ENCODE assay signal across 11 cellular contexts in the genomic region with DNA sequence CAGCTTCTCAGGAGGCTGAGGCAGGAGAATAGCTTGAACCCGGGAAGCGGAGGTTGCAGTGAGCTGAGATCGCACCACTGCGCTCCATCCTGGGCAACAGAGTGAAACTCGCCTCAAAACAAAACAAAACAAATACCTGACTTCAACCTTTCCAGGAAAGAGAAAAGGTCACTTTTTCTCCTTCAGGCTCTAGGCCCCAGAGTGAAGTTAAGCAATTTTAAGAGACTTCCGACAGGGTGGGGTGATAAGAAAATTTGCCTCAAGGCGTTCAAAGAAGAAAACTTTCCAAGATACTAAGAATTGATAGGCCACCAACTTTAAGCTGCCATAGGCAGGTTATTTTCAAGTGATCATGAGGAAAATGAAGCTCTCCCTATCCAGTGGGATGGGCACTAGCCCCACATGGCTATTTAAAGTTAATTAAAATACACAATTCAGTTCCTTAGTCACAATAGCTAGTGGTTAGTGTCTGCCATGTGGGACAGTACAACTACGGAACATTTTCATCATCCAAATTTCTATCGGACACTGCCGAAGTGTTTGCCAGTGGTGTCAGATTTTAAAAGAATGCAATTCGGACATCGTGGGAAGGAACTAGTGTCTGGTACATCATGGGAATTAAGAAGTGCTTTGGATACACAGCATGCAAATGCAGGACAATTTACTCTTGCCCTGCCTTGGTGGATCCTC. TPM values are rescaled to one million over a fixed set of nuclear protein-coding genes. Genes with fewer than 3 reads are reported as not detected.
DNase-seq lines count a peak whose midpoint lies in the region; ATAC-seq, FAIRE-seq and TF ChIP-seq lines count a peak whose summit lies in the region.
"Had no signal": no experiment of that assay in that cellular context is flagged by ENCODE, and none has a peak within 500 bp of the region (broad histone marks: within the 10 kb centered on the region; RNA-seq: fewer than 3 reads in every experiment).

No MANE protein-coding gene starts in this region.

- no peaks in the 10 kb centered on the region for H3K27me3 Mint-ChIP-seq in activated CD4-positive, alpha-beta T cell treated with anti-CD3 and anti-CD28 coated beads for 36 hours

- H3K4me1 Mint-ChIP-seq in activated CD4-positive, alpha-beta T cell treated with anti-CD3 and anti-CD28 coated beads for 36 hours = peaks cover 38% of the 10 kb centered on the region

- no peak overlapping the region for H3K4me3 ChIP-seq in SJSA1
- no peak overlapping the region for H3K4me3 ChIP-seq in gastroesophageal sphincter
- H3K4me3 ChIP-seq in smooth muscle cell = no peak overlapping the region
- H3K4me3 ChIP-seq in BE2C (ENCODE audit: low read depth, low read length) = no peak overlapping the region

- no peak overlapping the region for H3K4me2 ChIP-seq in smooth muscle cell

- 40 to 84% methylated on average over 7 to 10 of the region's 12 CpGs for WGBS in gastroesophageal sphincter (ENCODE audit: low coverage in 1 of 2), 2 donors
- 68% methylated on average over 12 of the region's 12 CpGs for WGBS in smooth muscle cell (ENCODE audit: low lambda C conversion rate)

- no peak for DNase-seq in activated CD4-positive, alpha-beta T cell treated with anti-CD3 and anti-CD28 coated beads for 36 hours
- DNase-seq in activated CD4-positive, alpha-beta T cell treated with anti-CD3 and anti-CD28 coated beads, Interleukin-2, amount 50 U/mL, for 1 hour = no peak
- DNase-seq in SJSA1 (ENCODE audit: low read depth in 1 of 2, low spot score in 2 of 2) = no peak
- no peak for DNase-seq in smooth muscle cell (lab: John Stamatoyannopoulos, UW; ENCODE audit: unreplicated experiment)
- no peak for DNase-seq in BE2C
- DNase-seq in DMS 273 treated with DMSO at 0.1 percent for 48 hours (lab: John Stamatoyannopoulos, UW) = no peak
- DNase-seq in GM12891 (ENCODE audit: insufficient read length, low spot score) = no peak
- DNase-seq: NCI-H446 had no signal

- H3K27ac ChIP-seq in SJSA1 = peak overlapping the region; percentile 92
- H3K27ac ChIP-seq in gastroesophageal sphincter = peak overlapping the region in 3 of 4 donors; percentile 16 to 55 (median 18)
- H3K27ac ChIP-seq in smooth muscle cell (ENCODE audit: low read depth) = peak overlapping the region; percentile 82

- H3K79me2 ChIP-seq in smooth muscle cell (ENCODE audit: low read depth) = no peaks in the 10 kb centered on the region

- H3K9ac ChIP-seq in smooth muscle cell (ENCODE audit: low read depth) = peak overlapping the region; percentile 18

- no peaks in the 10 kb centered on the region for H3K9me3 Mint-ChIP-seq in activated CD4-positive, alpha-beta T cell treated with anti-CD3 and anti-CD28 coated beads for 36 hours (ENCODE audit: low read depth)

- H3F3A ChIP-seq in smooth muscle cell (ENCODE audit: low read depth) = no peaks in the 10 kb centered on the region

- H3K36me3 ChIP-seq in SJSA1 = peaks cover 71% of the 10 kb centered on the region
- peaks cover 0 to 35% of the 10 kb centered on the region in 2 donors for H3K36me3 ChIP-seq in gastroesophageal sphincter
- H3K36me3 ChIP-seq in smooth muscle cell (ENCODE audit: low read depth) = no peaks in the 10 kb centered on the region
- H3K36me3 ChIP-seq in BE2C = peaks cover 9% of the 10 kb centered on the region

- CTCF ChIA-PET in activated CD4-positive, alpha-beta T cell treated with anti-CD3 and anti-CD28 coated beads for 36 hours (lab: Charles Lee) = interaction anchor here (0.8 to 2.6 kb wide), 4 partner anchors 12 to 92 kb away, joined by 3 to 14 read pairs (median 8); no protein-coding TSS in a partner anchor

- no peak for TF ChIP-seq POLR2A in gastroesophageal sphincter (IDR thresholded peaks at IDR 0.05)
- no peak for TF ChIP-seq POLR2A in GM12891 (IDR thresholded peaks at IDR 0.05; ENCODE audit: low read depth, low read length)

- no peaks in the 10 kb centered on the region for H3K27me3 ChIP-seq in SJSA1 (replicated peaks)
- no peaks in the 10 kb centered on the region for H3K27me3 ChIP-seq in gastroesophageal sphincter
- H3K27me3 ChIP-seq in smooth muscle cell (ENCODE audit: low read depth) = no peaks in the 10 kb centered on the region
- H3K27me3 ChIP-seq in BE2C = no peaks in the 10 kb centered on the region

- peak overlapping the region; percentile 88 for H3K27ac Mint-ChIP-seq in activated CD4-positive, alpha-beta T cell treated with anti-CD3 and anti-CD28 coated beads for 36 hours

- no peaks in the 10 kb centered on the region for H3K9me3 ChIP-seq in SJSA1 (replicated peaks)
- H3K9me3 ChIP-seq in gastroesophageal sphincter = no peaks in the 10 kb centered on the region
- no peaks in the 10 kb centered on the region for H3K9me3 ChIP-seq in smooth muscle cell (replicated peaks; ENCODE audit: low read depth)
- no peaks in the 10 kb centered on the region for H3K9me3 ChIP-seq in BE2C

- peaks cover 25% of the 10 kb centered on the region for H3K4me1 ChIP-seq in SJSA1 (replicated peaks)
- H3K4me1 ChIP-seq in gastroesophageal sphincter = peaks cover 0 to 10% (median 0%) of the 10 kb centered on the region in 3 donors
- H3K4me1 ChIP-seq in smooth muscle cell (ENCODE audit: low read depth) = no peaks in the 10 kb centered on the region
- H3K4me1 ChIP-seq in BE2C = no peaks in the 10 kb centered on the region

- POLR2A ChIA-PET in activated CD4-positive, alpha-beta T cell treated with anti-CD3 and anti-CD28 coated beads for 36 hours (lab: Charles Lee) = no interaction called here

- H3K4me3 Mint-ChIP-seq in activated CD4-positive, alpha-beta T cell treated with anti-CD3 and anti-CD28 coated beads for 36 hours = peak overlapping the region; percentile 33

- intact Hi-C loops in activated CD4-positive, alpha-beta T cell treated with anti-CD3 and anti-CD28 coated beads for 36 hours (cut with DNase I, micrococcal nuclease) = loop anchor here (2.0 to 5.0 kb wide), 5 partner anchors 33 to 1456 kb away; a partner anchor contains a TSS

- TF ChIP-seq EP300 in gastroesophageal sphincter (IDR thresholded peaks at IDR 0.05) = no peak

- ATAC-seq in activated CD4-positive, alpha-beta T cell treated with anti-CD3 and anti-CD28 coated beads for 36 hours = no peak
- no peak for ATAC-seq in gastroesophageal sphincter

- TF ChIP-seq CTCF in gastroesophageal sphincter (IDR thresholded peaks at IDR 0.05) (no peak), smooth muscle cell (IDR thresholded peaks at IDR 0.05; ENCODE audit: borderline replicate concordance, insufficient read depth, poor library complexity, severe bottlenecking) (no peak), BE2C (IDR thresholded peaks at IDR 0.05; ENCODE audit: low read depth, low read length) (no peak)

- H4K20me1 ChIP-seq in smooth muscle cell (ENCODE audit: low read depth) = no peaks in the 10 kb centered on the region

- FAIRE-seq in GM12891 (lab: Jason Lieb, UNC) = no peak
- FAIRE-seq: A204.1, H54 had no signal

- H3K36me3 Mint-ChIP-seq in activated CD4-positive, alpha-beta T cell treated with anti-CD3 and anti-CD28 coated beads for 36 hours (ENCODE audit: low read depth) = peaks cover 45% of the 10 kb centered on the region

- no peak overlapping the region for H2AFZ ChIP-seq in smooth muscle cell (ENCODE audit: low read depth)

TF ChIP-seq in GM12891, 5 proteins besides CTCF, POLR2A, EP300 and RAD21:
- TF ChIP-seq POLR2AphosphoS5 (IDR thresholded peaks at IDR 0.05; ENCODE audit: low read depth, low read length) = no peak
- TF ChIP-seq TAF1 (IDR thresholded peaks at IDR 0.05; ENCODE audit: low read depth, low read length) = no peak
- no peak for TF ChIP-seq PAX5 (IDR thresholded peaks at IDR 0.05; ENCODE audit: insufficient read depth, low read length, severe bottlenecking)
- TF ChIP-seq POU2F2 (IDR thresholded peaks at IDR 0.05; ENCODE audit: low read depth, low read length) = no peak
- TF ChIP-seq SPI1 (IDR thresholded peaks at IDR 0.05; ENCODE audit: low read depth, low read length) = no peak

RNA-seq across cellular contexts. Expression of a gene that starts 33.0 kb away (rescaled TPM):
- total RNA-seq in activated CD4-positive, alpha-beta T cell treated with anti-CD3 and anti-CD28 coated beads for 36 hours = 100 to 1,000 TPM; 100 to 124 TPM
- total RNA-seq in SJSA1 (2014; rRNA removed; shearing (Covaris generic)) = 429 and 437 TPM in 2 replicates
- total RNA-seq in gastroesophageal sphincter (10 to 100 TPM; 77.7 to 85.5 (median 83.6) TPM), smooth muscle cell (43.8 and 46.7 TPM in 2 replicates)
- polyA plus RNA-seq in smooth muscle cell = 37.2 and 54.7 TPM in 2 replicates
- polyA plus RNA-seq in BE2C (2012; ENCODE audit: insufficient read depth, insufficient read length, low read depth) = 56.0 TPM
- polyA plus RNA-seq in GM12891 (2012; ENCODE audit: low read depth, missing spikeins) = 86.2 TPM

RNA-seq across cellular contexts. Expression of a gene that starts 58.7 kb away (rescaled TPM):
- 1 to 10 TPM; 3.0 to 3.7 TPM for total RNA-seq in activated CD4-positive, alpha-beta T cell treated with anti-CD3 and anti-CD28 coated beads for 36 hours
- total RNA-seq in SJSA1 (2014; rRNA removed; shearing (Covaris generic)) = 0.16 TPM in 1 of 2 replicates, not detected in the other
- total RNA-seq in gastroesophageal sphincter (1 to 10 TPM in 1 of 4 donors, under 1 TPM in 3; 0.40 to 1.1 (median 0.67) TPM), smooth muscle cell (0.40 TPM in 1 of 2 replicates, not detected in the other)
- 0.18 TPM in 1 of 2 replicates, not detected in the other for polyA plus RNA-seq in smooth muscle cell
- 0.40 TPM for polyA plus RNA-seq in BE2C (2012; ENCODE audit: insufficient read depth, insufficient read length, low read depth)
- polyA plus RNA-seq in GM12891 (2012; ENCODE audit: low read depth, missing spikeins) = 0.09 TPM

Comparison
In these comparisons a context has a peak if more than half of its experiments do, and no peak if none do; other contexts are left out.
1. H3K27ac ChIP-seq: peak in every context shown above with its lines; median percentile 92 in SJSA1; 82 in smooth muscle cell; 18 in gastroesophageal sphincter.